Comparison of ENCODE assay signal across 15 cellular contexts in the genomic region with DNA sequence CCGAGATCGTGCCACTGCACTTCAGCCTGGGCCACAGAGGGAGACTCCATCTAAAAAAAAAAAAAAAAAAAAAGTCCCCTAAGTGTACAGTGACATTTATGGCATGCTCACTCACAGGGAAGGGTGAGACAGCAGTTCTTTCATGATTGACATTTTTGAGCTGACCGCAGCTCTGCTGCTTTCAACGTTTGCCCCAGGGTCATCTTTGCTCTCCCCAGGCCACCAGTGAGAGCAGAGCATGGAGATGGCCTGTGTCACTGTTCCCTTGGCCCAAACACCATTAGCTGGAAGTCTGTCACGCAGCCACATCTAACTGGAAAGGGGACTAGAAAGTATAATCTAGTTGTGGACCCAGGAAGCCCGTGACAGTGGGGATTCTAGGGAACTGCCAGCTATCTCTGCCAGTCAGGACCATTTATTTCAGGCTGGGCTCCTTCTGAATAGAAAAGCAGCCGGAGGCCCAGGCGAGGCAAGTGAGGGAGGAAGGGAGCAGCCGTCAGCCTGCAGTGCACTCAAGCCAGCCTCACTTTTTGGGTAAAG.
DNase-seq lines count a peak whose midpoint lies in the region; ATAC-seq, FAIRE-seq and TF ChIP-seq lines count a peak whose summit lies in the region.
"Had no signal": no experiment of that assay in that cellular context is flagged by ENCODE, and none has a peak within 500 bp of the region (broad histone marks: within the 10 kb centered on the region; RNA-seq: fewer than 3 reads in every experiment).

No MANE protein-coding gene starts in this region.

- no peaks in the 10 kb centered on the region for H3K9me3 ChIP-seq in K562 (replicated peaks; ENCODE audit: control insufficient read depth, insufficient read depth, low read depth, low read length)
- H3K9me3 ChIP-seq: BE2C, SJCRH30 had no signal

- 2% methylated on average over 9 of the region's 9 CpGs for WGBS in K562 (ENCODE audit: insufficient coverage, low coverage, missing lambda C conversion rate)

- peak; percentile 70; the same call in 1 of the 2 replicates for TF ChIP-seq EP300 in K562 (IDR thresholded peaks at IDR 0.05; ENCODE audit: low read length)

- POLR2A ChIA-PET in K562 (lab: Yijun Ruan, JAX): interaction anchor here (0.6 to 3.4 kb wide), 7 partner anchors 8 to 370 kb away, joined by 3 to 16 read pairs (median 4); partner anchors contain the start of gene HES1

- H3K4me2 ChIP-seq in K562 (ENCODE audit: insufficient read depth, low read length): peak overlapping the region; percentile 59; the same call in 1 of the 2 replicates

- DNase-seq in H4 (ENCODE audit: low spot score) (peak; percentile 22), RPMI7951 (ENCODE audit: low read depth) (peak; percentile 62), K562 (ENCODE audit: extremely low read depth in 1 of 4, low spot score in 3 of 4) (peak; percentile 70 to 91 (median 82)), retina (peak; percentile 50), COR-L47 (lab: John Stamatoyannopoulos, UW) (no peak), urothelium cell line (ENCODE audit: low spot score) (no peak)
- DNase-seq in activated T-cell treated with anti-CD3 and anti-CD28 coated beads, Interleukin-2, amount 50 U/mL, for 4 hours: no peak
- DNase-seq: CD4-positive, alpha-beta memory T cell; NCI-H1092 treated with DMSO at 0.1 percent for 48 hours; NCI-H1694; NCI-H345 had no signal

- no peak overlapping the region for H3K4me3 Mint-ChIP-seq in activated T-cell treated with anti-CD3 and anti-CD28 coated beads, Interleukin-2, amount 50 U/mL, for 4 hours
- H3K4me3 Mint-ChIP-seq: CD4-positive, alpha-beta memory T cell had no signal

- TF ChIP-seq POLR2A in K562 (conservative IDR thresholded peaks at IDR 0.05): peak; percentile 89

- H3K4me1 Mint-ChIP-seq in activated T-cell treated with anti-CD3 and anti-CD28 coated beads, Interleukin-2, amount 50 U/mL, for 4 hours (ENCODE audit: low read depth): no peaks in the 10 kb centered on the region
- H3K4me1 Mint-ChIP-seq: CD4-positive, alpha-beta memory T cell had no signal

- TF ChIP-seq CTCF in K562 (IDR thresholded peaks at IDR 0.05 in 2 of 3, conservative IDR thresholded peaks at IDR 0.05 in 1 of 3; ENCODE audit: insufficient read depth in 2 of 3, low read depth in 1 of 3, low read length in 3 of 3): no peak

- no peaks in the 10 kb centered on the region for H3K9me3 Mint-ChIP-seq in activated T-cell treated with anti-CD3 and anti-CD28 coated beads, Interleukin-2, amount 50 U/mL, for 4 hours
- H3K9me3 Mint-ChIP-seq: CD4-positive, alpha-beta memory T cell had no signal

- peak overlapping the region; percentile 95 for H2AFZ ChIP-seq in K562 (ENCODE audit: low read depth, low read length)

- no peaks in the 10 kb centered on the region for H4K20me1 ChIP-seq in K562 (replicated peaks; ENCODE audit: control insufficient read depth, insufficient read depth, low read length)

- intact Hi-C loops in K562 (cut with micrococcal nuclease): loop anchor here (10.0 kb wide), 1 partner anchor 372 kb away; no protein-coding TSS in a partner anchor

- H3K27me3 ChIP-seq in K562 (ENCODE audit: control insufficient read depth in 2 of 2, insufficient read depth in 2 of 2, low read length in 2 of 2): no peaks in the 10 kb centered on the region
- H3K27me3 ChIP-seq: BE2C, SJCRH30 had no signal

- H3K27ac ChIP-seq in K562 (ENCODE audit: extremely low read depth, low read depth, low read length): peak overlapping the region; percentile 89
- H3K27ac ChIP-seq: RWPE1, SJCRH30 had no signal

- no peak overlapping the region for H3K4me3 ChIP-seq in K562
- H3K4me3 ChIP-seq: SJCRH30 had no signal

- FAIRE-seq in K562 (lab: Jason Lieb, UNC) (peak; percentile 90), urothelium cell line (lab: Jason Lieb, UNC) (no peak)
- FAIRE-seq: HTR-8/SVneo had no signal

- CTCF ChIA-PET in K562 (lab: Yijun Ruan, JAX; ENCODE audit: low intra/inter-chr PET ratio): no interaction called here

- H3K9me1 ChIP-seq in K562 (ENCODE audit: control insufficient read depth, insufficient read depth, low read length): no peaks in the 10 kb centered on the region

- in situ Hi-C loops in K562 (cut with MboI): no loop called here

- no peaks in the 10 kb centered on the region for H3K79me2 ChIP-seq in K562 (ENCODE audit: control insufficient read depth, insufficient read depth, low read length)

- BruUV-seq in K562 (replicated peaks; lab: Mats Ljungman, UMichigan): TSS peak; percentile 95

- no peaks in the 10 kb centered on the region for H3K36me3 Mint-ChIP-seq in activated T-cell treated with anti-CD3 and anti-CD28 coated beads, Interleukin-2, amount 50 U/mL, for 4 hours (ENCODE audit: insufficient read depth)
- H3K36me3 Mint-ChIP-seq: CD4-positive, alpha-beta memory T cell had no signal

- peak overlapping the region; percentile 66 to 85; a peak in 3 of 4 replicates for H3K9ac ChIP-seq in K562 (ENCODE audit: insufficient read depth in 1 of 2, low read depth in 2 of 2, low read length in 2 of 2)

- ATAC-seq in K562: peak; percentile 95
- no peak for ATAC-seq in activated T-cell treated with anti-CD3 and anti-CD28 coated beads, Interleukin-2, amount 50 U/mL, for 4 hours

- peak in 1 of 2 experiments; percentile 28; a peak in 2 of 4 replicates for TF ChIP-seq RAD21 in K562 (CRISPR knock-in tag; conservative IDR thresholded peaks at IDR 0.05 in 1 of 2, IDR thresholded peaks at IDR 0.05 in 1 of 2)

- no peaks in the 10 kb centered on the region for H3K36me3 ChIP-seq in K562 (ENCODE audit: control insufficient read depth, insufficient read depth, low read length)
- H3K36me3 ChIP-seq: BE2C, SJCRH30 had no signal

- H3K4me1 ChIP-seq in K562 (replicated peaks in 1 of 2; ENCODE audit: control insufficient read depth in 2 of 2, insufficient read depth in 2 of 2, low read length in 2 of 2): peaks cover 26 to 57% of the 10 kb centered on the region in 2 experiments
- H3K4me1 ChIP-seq: BE2C, SJCRH30 had no signal

- H3K27me3 Mint-ChIP-seq in activated T-cell treated with anti-CD3 and anti-CD28 coated beads, Interleukin-2, amount 50 U/mL, for 4 hours (ENCODE audit: low read depth): peaks cover 12% of the 10 kb centered on the region

TF ChIP-seq in K562, 482 proteins besides CTCF, POLR2A, EP300 and RAD21 (continues in another document):
- TF ChIP-seq ZNF347 (CRISPR knock-in tag; IDR thresholded peaks at IDR 0.05; ENCODE audit: low read depth) (no peak), ADNP (tag; IDR thresholded peaks at IDR 0.05) (no peak), NFE2 (IDR thresholded peaks at IDR 0.05; ENCODE audit: low read depth) (peak; percentile 96), ESRRA (IDR thresholded peaks at IDR 0.05; ENCODE audit: borderline replicate concordance, low read depth) (peak; percentile 81; the same call in 1 of the 2 replicates), ELK1 (CRISPR knock-in tag; IDR thresholded peaks at IDR 0.05) (no peak), SFPQ (IDR thresholded peaks at IDR 0.05; ENCODE audit: low read depth, low read length) (no peak), ZBTB11 (CRISPR knock-in tag; IDR thresholded peaks at IDR 0.05) (peak in 1 of 3 experiments; percentile 53; a peak in 2 of 6 replicates), CBFA2T3 (IDR thresholded peaks at IDR 0.05) (peak; percentile 15; the same call in 1 of the 2 replicates), TEAD1 (CRISPR knock-in tag; IDR thresholded peaks at IDR 0.05) (peak in 1 of 2 experiments; percentile 79; a peak in 2 of 4 replicates)

Comparison
In these comparisons a context has a peak if more than half of its experiments do, and no peak if none do; other contexts are left out.
1. DNase-seq: peak in H4 (single experiment), RPMI7951 (single experiment), K562 (4 of 4) and retina (single experiment); none in activated T-cell treated with anti-CD3 and anti-CD28 coated beads, Interleukin-2, amount 50 U/mL, for 4 hours (single experiment), COR-L47 (single experiment) and urothelium cell line (single experiment).